ENCODE assay signal across 2 cellular contexts in the genomic region with DNA sequence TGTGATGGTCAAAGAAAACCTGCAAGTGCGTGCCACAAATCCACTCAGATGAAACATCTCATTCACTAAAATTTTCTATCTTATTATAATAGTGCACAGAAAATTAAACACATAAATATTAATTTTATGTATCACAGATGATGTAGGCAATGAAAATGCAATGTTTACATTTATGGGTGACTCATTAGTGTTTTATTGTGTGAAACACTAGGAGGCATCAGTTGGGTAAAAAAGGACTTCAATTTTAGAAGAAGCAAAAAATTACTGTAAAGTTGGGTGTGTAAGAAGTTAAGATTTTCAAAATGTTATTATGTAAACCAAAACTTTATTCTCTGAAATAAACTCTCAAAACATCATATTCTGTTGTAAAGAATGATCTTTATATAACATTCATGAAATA.
A peak's percentile ranks its signal among the peaks of the same experiment; 100 is the strongest.
TF ChIP-seq lines count a peak whose summit lies in the region.

No MANE protein-coding gene starts in this region.

TF ChIP-seq in GM12878, 131 proteins besides CTCF, POLR2A, EP300 and RAD21 (continued from another document):
- TF ChIP-seq, protein P1, sequence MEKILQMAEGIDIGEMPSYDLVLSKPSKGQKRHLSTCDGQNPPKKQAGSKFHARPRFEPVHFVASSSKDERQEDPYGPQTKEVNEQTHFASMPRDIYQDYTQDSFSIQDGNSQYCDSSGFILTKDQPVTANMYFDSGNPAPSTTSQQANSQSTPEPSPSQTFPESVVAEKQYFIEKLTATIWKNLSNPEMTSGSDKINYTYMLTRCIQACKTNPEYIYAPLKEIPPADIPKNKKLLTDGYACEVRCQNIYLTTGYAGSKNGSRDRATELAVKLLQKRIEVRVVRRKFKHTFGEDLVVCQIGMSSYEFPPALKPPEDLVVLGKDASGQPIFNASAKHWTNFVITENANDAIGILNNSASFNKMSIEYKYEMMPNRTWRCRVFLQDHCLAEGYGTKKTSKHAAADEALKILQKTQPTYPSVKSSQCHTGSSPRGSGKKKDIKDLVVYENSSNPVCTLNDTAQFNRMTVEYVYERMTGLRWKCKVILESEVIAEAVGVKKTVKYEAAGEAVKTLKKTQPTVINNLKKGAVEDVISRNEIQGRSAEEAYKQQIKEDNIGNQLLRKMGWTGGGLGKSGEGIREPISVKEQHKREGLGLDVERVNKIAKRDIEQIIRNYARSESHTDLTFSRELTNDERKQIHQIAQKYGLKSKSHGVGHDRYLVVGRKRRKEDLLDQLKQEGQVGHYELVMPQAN (conservative IDR thresholded peaks at IDR 0.05): no peak
- TF ChIP-seq RCOR1 (conservative IDR thresholded peaks at IDR 0.05; ENCODE audit: low read depth, low read length) (no peak), ZBTB40 (IDR thresholded peaks at IDR 0.05; ENCODE audit: borderline replicate concordance) (no peak), TCF3 (IDR thresholded peaks at IDR 0.05; ENCODE audit: borderline replicate concordance, insufficient read depth, low read depth, low read length) (no peak), SMC3 (IDR thresholded peaks at IDR 0.05; ENCODE audit: borderline replicate concordance, low read length) (peak; percentile 37; the same call in 1 of the 2 replicates), USF1 (IDR thresholded peaks at IDR 0.05; ENCODE audit: borderline replicate concordance, extremely low read length, insufficient read depth, low read depth, low read length) (no peak), FOS (IDR thresholded peaks at IDR 0.05; ENCODE audit: borderline replicate concordance, extremely low read depth, insufficient read length) (no peak), ZZZ3 (IDR thresholded peaks at IDR 0.05; ENCODE audit: control insufficient read depth, insufficient read length, low read depth) (no peak)
- TF ChIP-seq, protein P2, sequence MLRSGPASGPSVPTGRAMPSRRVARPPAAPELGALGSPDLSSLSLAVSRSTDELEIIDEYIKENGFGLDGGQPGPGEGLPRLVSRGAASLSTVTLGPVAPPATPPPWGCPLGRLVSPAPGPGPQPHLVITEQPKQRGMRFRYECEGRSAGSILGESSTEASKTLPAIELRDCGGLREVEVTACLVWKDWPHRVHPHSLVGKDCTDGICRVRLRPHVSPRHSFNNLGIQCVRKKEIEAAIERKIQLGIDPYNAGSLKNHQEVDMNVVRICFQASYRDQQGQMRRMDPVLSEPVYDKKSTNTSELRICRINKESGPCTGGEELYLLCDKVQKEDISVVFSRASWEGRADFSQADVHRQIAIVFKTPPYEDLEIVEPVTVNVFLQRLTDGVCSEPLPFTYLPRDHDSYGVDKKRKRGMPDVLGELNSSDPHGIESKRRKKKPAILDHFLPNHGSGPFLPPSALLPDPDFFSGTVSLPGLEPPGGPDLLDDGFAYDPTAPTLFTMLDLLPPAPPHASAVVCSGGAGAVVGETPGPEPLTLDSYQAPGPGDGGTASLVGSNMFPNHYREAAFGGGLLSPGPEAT (IDR thresholded peaks at IDR 0.05; ENCODE audit: low read depth): no peak
- TF ChIP-seq, protein P3, sequence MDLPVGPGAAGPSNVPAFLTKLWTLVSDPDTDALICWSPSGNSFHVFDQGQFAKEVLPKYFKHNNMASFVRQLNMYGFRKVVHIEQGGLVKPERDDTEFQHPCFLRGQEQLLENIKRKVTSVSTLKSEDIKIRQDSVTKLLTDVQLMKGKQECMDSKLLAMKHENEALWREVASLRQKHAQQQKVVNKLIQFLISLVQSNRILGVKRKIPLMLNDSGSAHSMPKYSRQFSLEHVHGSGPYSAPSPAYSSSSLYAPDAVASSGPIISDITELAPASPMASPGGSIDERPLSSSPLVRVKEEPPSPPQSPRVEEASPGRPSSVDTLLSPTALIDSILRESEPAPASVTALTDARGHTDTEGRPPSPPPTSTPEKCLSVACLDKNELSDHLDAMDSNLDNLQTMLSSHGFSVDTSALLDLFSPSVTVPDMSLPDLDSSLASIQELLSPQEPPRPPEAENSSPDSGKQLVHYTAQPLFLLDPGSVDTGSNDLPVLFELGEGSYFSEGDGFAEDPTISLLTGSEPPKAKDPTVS (IDR thresholded peaks at IDR 0.05; ENCODE audit: low read depth, low read length): no peak

TF ChIP-seq in neural cell, 6 proteins besides CTCF, POLR2A, EP300 and RAD21 (continued from another document):
- TF ChIP-seq, protein P4, sequence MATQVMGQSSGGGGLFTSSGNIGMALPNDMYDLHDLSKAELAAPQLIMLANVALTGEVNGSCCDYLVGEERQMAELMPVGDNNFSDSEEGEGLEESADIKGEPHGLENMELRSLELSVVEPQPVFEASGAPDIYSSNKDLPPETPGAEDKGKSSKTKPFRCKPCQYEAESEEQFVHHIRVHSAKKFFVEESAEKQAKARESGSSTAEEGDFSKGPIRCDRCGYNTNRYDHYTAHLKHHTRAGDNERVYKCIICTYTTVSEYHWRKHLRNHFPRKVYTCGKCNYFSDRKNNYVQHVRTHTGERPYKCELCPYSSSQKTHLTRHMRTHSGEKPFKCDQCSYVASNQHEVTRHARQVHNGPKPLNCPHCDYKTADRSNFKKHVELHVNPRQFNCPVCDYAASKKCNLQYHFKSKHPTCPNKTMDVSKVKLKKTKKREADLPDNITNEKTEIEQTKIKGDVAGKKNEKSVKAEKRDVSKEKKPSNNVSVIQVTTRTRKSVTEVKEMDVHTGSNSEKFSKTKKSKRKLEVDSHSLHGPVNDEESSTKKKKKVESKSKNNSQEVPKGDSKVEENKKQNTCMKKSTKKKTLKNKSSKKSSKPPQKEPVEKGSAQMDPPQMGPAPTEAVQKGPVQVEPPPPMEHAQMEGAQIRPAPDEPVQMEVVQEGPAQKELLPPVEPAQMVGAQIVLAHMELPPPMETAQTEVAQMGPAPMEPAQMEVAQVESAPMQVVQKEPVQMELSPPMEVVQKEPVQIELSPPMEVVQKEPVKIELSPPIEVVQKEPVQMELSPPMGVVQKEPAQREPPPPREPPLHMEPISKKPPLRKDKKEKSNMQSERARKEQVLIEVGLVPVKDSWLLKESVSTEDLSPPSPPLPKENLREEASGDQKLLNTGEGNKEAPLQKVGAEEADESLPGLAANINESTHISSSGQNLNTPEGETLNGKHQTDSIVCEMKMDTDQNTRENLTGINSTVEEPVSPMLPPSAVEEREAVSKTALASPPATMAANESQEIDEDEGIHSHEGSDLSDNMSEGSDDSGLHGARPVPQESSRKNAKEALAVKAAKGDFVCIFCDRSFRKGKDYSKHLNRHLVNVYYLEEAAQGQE (IDR thresholded peaks at IDR 0.05; ENCODE audit: borderline replicate concordance): no peak
- TF ChIP-seq MXI1 (conservative IDR thresholded peaks at IDR 0.05; ENCODE audit: poor library complexity, severe bottlenecking) (no peak), SMC3 (conservative IDR thresholded peaks at IDR 0.05; ENCODE audit: poor library complexity) (no peak), POLR2AphosphoS5 (IDR thresholded peaks at IDR 0.05) (no peak), TAF1 (IDR thresholded peaks at IDR 0.05; ENCODE audit: low read depth) (no peak)
